1 cellular context compared by ENCODE assay signal in the genomic region with DNA sequence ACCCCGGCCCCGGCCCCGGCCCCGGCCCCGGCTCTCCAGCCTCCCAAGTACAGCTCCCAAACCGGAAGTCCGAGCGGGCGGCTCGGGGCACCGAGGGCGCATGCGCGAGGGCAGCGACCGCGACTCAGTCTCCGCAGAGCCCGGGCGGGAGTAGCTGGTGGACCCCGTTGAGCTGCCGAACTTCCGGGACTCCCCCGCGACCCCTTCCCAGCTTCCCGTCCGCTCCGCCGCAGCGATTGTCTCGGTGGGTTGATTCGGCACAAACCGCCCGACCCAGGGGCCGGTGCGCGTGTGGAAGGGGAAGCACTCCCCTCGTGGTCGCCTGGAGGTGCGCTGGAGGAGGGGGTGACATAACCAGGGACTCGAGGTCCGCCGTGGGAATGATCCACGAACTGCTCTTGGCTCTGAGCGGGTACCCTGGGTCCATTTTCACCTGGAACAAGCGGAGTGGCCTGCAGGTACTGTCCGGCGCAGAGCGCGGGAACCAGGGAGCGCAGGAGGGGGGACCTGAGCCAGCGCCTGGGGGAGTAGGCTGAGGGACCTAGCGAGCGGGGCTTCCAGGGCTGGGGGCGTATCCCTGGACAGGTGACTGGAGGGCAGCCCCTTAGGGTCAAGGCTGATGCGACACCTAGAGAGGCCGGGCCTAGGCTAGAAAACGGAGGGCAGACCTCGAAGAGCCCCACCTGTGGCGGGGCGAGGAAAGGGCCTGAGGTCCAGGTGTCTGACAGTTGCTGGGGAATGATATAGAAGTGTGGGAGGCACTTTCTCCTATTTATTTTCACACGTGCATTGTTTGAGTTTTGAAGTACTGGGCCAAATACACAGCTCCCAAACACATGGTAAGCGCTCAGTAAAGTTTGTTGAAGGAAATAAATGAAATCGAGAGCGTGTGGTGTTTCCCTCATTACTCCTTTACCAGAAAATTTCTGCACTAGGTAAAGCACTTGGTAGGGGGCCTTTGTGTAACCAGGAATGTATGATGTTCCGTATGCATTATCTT.
A peak's percentile ranks its signal among the peaks of the same experiment; 100 is the strongest.
TF ChIP-seq lines count a peak whose summit lies in the region.

A gene with protein sequence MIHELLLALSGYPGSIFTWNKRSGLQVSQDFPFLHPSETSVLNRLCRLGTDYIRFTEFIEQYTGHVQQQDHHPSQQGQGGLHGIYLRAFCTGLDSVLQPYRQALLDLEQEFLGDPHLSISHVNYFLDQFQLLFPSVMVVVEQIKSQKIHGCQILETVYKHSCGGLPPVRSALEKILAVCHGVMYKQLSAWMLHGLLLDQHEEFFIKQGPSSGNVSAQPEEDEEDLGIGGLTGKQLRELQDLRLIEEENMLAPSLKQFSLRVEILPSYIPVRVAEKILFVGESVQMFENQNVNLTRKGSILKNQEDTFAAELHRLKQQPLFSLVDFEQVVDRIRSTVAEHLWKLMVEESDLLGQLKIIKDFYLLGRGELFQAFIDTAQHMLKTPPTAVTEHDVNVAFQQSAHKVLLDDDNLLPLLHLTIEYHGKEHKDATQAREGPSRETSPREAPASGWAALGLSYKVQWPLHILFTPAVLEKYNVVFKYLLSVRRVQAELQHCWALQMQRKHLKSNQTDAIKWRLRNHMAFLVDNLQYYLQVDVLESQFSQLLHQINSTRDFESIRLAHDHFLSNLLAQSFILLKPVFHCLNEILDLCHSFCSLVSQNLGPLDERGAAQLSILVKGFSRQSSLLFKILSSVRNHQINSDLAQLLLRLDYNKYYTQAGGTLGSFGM (plus strand): TSS at position 127 of the 1,000 bp plus-strand sequence. CDS start 254 bp downstream, at position 381.
A gene (minus strand): TSS at position 69 of the 1,000 bp plus-strand sequence. CDS start 1,130 bp downstream, outside the sequence.

TF ChIP-seq in HepG2, 621 proteins besides CTCF, POLR2A, EP300 and RAD21 (continued from another document and continues in another):
- TF ChIP-seq, protein P1, sequence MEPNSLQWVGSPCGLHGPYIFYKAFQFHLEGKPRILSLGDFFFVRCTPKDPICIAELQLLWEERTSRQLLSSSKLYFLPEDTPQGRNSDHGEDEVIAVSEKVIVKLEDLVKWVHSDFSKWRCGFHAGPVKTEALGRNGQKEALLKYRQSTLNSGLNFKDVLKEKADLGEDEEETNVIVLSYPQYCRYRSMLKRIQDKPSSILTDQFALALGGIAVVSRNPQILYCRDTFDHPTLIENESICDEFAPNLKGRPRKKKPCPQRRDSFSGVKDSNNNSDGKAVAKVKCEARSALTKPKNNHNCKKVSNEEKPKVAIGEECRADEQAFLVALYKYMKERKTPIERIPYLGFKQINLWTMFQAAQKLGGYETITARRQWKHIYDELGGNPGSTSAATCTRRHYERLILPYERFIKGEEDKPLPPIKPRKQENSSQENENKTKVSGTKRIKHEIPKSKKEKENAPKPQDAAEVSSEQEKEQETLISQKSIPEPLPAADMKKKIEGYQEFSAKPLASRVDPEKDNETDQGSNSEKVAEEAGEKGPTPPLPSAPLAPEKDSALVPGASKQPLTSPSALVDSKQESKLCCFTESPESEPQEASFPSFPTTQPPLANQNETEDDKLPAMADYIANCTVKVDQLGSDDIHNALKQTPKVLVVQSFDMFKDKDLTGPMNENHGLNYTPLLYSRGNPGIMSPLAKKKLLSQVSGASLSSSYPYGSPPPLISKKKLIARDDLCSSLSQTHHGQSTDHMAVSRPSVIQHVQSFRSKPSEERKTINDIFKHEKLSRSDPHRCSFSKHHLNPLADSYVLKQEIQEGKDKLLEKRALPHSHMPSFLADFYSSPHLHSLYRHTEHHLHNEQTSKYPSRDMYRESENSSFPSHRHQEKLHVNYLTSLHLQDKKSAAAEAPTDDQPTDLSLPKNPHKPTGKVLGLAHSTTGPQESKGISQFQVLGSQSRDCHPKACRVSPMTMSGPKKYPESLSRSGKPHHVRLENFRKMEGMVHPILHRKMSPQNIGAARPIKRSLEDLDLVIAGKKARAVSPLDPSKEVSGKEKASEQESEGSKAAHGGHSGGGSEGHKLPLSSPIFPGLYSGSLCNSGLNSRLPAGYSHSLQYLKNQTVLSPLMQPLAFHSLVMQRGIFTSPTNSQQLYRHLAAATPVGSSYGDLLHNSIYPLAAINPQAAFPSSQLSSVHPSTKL (CRISPR knock-in tag; IDR thresholded peaks at IDR 0.05), result no peak
- TF ChIP-seq, protein P2, sequence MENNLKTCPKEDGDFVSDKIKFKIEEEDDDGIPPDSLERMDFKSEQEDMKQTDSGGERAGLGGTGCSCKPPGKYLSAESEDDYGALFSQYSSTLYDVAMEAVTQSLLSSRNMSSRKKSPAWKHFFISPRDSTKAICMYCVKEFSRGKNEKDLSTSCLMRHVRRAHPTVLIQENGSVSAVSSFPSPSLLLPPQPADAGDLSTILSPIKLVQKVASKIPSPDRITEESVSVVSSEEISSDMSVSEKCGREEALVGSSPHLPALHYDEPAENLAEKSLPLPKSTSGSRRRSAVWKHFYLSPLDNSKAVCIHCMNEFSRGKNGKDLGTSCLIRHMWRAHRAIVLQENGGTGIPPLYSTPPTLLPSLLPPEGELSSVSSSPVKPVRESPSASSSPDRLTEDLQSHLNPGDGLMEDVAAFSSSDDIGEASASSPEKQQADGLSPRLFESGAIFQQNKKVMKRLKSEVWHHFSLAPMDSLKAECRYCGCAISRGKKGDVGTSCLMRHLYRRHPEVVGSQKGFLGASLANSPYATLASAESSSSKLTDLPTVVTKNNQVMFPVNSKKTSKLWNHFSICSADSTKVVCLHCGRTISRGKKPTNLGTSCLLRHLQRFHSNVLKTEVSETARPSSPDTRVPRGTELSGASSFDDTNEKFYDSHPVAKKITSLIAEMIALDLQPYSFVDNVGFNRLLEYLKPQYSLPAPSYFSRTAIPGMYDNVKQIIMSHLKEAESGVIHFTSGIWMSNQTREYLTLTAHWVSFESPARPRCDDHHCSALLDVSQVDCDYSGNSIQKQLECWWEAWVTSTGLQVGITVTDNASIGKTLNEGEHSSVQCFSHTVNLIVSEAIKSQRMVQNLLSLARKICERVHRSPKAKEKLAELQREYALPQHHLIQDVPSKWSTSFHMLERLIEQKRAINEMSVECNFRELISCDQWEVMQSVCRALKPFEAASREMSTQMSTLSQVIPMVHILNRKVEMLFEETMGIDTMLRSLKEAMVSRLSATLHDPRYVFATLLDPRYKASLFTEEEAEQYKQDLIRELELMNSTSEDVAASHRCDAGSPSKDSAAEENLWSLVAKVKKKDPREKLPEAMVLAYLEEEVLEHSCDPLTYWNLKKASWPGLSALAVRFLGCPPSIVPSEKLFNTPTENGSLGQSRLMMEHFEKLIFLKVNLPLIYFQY (CRISPR knock-in tag; IDR thresholded peaks at IDR 0.05; ENCODE audit: borderline replicate concordance), result peak; percentile 35; the same call in 1 of the 2 replicates
- no peak for TF ChIP-seq ZNF878 (CRISPR knock-in tag; IDR thresholded peaks at IDR 0.05)
- TF ChIP-seq, protein P3, sequence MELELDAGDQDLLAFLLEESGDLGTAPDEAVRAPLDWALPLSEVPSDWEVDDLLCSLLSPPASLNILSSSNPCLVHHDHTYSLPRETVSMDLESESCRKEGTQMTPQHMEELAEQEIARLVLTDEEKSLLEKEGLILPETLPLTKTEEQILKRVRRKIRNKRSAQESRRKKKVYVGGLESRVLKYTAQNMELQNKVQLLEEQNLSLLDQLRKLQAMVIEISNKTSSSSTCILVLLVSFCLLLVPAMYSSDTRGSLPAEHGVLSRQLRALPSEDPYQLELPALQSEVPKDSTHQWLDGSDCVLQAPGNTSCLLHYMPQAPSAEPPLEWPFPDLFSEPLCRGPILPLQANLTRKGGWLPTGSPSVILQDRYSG (CRISPR knock-in tag; IDR thresholded peaks at IDR 0.05), result no peak
- TF ChIP-seq ZFP90 (CRISPR knock-in tag; IDR thresholded peaks at IDR 0.05; ENCODE audit: borderline replicate concordance), result peak; percentile 62
- TF ChIP-seq ZNF780A (CRISPR knock-in tag; IDR thresholded peaks at IDR 0.05), result no peak
- TF ChIP-seq ELF3 (CRISPR knock-in tag; IDR thresholded peaks at IDR 0.05), result peak; percentile 42
- TF ChIP-seq, protein P4, sequence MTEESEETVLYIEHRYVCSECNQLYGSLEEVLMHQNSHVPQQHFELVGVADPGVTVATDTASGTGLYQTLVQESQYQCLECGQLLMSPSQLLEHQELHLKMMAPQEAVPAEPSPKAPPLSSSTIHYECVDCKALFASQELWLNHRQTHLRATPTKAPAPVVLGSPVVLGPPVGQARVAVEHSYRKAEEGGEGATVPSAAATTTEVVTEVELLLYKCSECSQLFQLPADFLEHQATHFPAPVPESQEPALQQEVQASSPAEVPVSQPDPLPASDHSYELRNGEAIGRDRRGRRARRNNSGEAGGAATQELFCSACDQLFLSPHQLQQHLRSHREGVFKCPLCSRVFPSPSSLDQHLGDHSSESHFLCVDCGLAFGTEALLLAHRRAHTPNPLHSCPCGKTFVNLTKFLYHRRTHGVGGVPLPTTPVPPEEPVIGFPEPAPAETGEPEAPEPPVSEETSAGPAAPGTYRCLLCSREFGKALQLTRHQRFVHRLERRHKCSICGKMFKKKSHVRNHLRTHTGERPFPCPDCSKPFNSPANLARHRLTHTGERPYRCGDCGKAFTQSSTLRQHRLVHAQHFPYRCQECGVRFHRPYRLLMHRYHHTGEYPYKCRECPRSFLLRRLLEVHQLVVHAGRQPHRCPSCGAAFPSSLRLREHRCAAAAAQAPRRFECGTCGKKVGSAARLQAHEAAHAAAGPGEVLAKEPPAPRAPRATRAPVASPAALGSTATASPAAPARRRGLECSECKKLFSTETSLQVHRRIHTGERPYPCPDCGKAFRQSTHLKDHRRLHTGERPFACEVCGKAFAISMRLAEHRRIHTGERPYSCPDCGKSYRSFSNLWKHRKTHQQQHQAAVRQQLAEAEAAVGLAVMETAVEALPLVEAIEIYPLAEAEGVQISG (CRISPR knock-in tag; IDR thresholded peaks at IDR 0.05), result peak; percentile 97
- TF ChIP-seq TBP (CRISPR knock-in tag; IDR thresholded peaks at IDR 0.05), result 0 out of 2 replicates have a peak, but pooled peaks have one; percentile 6
- no peak for TF ChIP-seq SNAI1 (CRISPR knock-in tag; IDR thresholded peaks at IDR 0.05; ENCODE audit: borderline replicate concordance)
- TF ChIP-seq, protein P5, sequence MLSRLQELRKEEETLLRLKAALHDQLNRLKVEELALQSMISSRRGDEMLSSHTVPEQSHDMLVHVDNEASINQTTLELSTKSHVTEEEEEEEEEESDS (CRISPR knock-in tag; IDR thresholded peaks at IDR 0.05; ENCODE audit: borderline replicate concordance), result 0 out of 2 replicates have a peak, but pooled peaks have one; percentile 26
- peak; percentile 90 for TF ChIP-seq ZNF781 (CRISPR knock-in tag; IDR thresholded peaks at IDR 0.05; ENCODE audit: borderline replicate concordance, not compliant biosample characterization)
- 0 out of 2 replicates have a peak, but pooled peaks have one; percentile 8 for TF ChIP-seq CEBPG (CRISPR knock-in tag; IDR thresholded peaks at IDR 0.05)
- TF ChIP-seq, protein P6, sequence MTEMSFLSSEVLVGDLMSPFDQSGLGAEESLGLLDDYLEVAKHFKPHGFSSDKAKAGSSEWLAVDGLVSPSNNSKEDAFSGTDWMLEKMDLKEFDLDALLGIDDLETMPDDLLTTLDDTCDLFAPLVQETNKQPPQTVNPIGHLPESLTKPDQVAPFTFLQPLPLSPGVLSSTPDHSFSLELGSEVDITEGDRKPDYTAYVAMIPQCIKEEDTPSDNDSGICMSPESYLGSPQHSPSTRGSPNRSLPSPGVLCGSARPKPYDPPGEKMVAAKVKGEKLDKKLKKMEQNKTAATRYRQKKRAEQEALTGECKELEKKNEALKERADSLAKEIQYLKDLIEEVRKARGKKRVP (CRISPR knock-in tag; IDR thresholded peaks at IDR 0.05), result 0 out of 4 replicates have a peak, but pooled peaks of 1 of the 2 experiments have one; percentile 28
- TF ChIP-seq ZNF207 (IDR thresholded peaks at IDR 0.05; ENCODE audit: borderline replicate concordance), result no peak
- TF ChIP-seq BCL6 (CRISPR knock-in tag; IDR thresholded peaks at IDR 0.05), result 0 out of 2 replicates have a peak, but pooled peaks have one; percentile 16
- TF ChIP-seq, protein P7, sequence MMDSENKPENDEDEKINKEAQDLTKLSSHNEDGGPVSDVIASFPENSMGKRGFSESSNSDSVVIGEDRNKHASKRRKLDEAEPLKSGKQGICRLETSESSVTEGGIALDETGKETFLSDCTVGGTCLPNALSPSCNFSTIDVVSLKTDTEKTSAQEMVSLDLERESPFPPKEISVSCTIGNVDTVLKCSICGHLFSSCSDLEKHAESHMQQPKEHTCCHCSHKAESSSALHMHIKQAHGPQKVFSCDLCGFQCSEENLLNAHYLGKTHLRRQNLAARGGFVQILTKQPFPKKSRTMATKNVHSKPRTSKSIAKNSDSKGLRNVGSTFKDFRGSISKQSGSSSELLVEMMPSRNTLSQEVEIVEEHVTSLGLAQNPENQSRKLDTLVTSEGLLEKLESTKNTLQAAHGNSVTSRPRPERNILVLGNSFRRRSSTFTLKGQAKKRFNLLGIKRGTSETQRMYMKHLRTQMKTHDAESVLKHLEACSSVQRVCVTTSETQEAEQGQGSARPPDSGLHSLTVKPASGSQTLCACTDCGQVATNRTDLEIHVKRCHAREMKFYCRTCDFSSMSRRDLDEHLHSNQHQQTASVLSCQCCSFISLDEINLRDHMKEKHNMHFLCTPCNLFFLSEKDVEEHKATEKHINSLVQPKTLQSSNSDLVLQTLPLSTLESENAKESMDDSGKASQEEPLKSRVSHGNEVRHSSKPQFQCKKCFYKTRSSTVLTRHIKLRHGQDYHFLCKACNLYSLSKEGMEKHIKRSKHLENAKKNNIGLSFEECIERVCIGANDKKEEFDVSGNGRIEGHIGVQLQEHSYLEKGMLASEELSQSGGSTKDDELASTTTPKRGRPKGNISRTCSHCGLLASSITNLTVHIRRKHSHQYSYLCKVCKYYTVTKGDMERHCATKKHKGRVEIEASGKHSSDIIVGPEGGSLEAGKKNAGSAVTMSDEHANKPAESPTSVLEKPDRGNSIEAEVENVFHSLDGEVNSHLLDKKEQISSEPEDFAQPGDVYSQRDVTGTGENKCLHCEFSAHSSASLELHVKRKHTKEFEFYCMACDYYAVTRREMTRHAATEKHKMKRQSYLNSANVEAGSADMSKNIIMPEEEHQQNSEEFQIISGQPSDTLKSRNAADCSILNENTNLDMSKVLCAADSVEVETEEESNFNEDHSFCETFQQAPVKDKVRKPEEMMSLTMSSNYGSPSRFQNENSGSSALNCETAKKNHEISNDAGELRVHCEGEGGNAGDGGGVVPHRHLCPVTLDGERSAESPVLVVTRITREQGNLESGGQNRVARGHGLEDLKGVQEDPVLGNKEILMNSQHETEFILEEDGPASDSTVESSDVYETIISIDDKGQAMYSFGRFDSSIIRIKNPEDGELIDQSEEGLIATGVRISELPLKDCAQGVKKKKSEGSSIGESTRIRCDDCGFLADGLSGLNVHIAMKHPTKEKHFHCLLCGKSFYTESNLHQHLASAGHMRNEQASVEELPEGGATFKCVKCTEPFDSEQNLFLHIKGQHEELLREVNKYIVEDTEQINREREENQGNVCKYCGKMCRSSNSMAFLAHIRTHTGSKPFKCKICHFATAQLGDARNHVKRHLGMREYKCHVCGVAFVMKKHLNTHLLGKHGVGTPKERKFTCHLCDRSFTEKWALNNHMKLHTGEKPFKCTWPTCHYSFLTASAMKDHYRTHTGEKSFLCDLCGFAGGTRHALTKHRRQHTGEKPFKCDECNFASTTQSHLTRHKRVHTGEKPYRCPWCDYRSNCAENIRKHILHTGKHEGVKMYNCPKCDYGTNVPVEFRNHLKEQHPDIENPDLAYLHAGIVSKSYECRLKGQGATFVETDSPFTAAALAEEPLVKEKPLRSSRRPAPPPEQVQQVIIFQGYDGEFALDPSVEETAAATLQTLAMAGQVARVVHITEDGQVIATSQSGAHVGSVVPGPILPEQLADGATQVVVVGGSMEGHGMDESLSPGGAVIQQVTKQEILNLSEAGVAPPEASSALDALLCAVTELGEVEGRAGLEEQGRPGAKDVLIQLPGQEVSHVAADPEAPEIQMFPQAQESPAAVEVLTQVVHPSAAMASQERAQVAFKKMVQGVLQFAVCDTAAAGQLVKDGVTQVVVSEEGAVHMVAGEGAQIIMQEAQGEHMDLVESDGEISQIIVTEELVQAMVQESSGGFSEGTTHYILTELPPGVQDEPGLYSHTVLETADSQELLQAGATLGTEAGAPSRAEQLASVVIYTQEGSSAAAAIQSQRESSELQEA (CRISPR knock-in tag; IDR thresholded peaks at IDR 0.05; ENCODE audit: not compliant biosample characterization), result no peak
- 0 out of 2 replicates have a peak, but pooled peaks have one; percentile 76 for TF ChIP-seq ZNF136 (CRISPR knock-in tag; IDR thresholded peaks at IDR 0.05; ENCODE audit: low read depth)
- peak; percentile 84 for TF ChIP-seq PHF21A (CRISPR knock-in tag; IDR thresholded peaks at IDR 0.05)
